Comparison of ENCODE assay signal across 32 cellular contexts in genomic region chr9:88379352-88379751, GRCh38.
"Had no signal": no experiment of that assay in that cellular context is flagged by ENCODE, and none has a peak within 500 bp of the region (broad histone marks: within the 10 kb centered on the region; RNA-seq: fewer than 3 reads in every experiment).

No MANE protein-coding gene starts in this region.

- ATAC-seq: activated CD8-positive, alpha-beta memory T cell treated with anti-CD3 and anti-CD28 coated beads, Interleukin-2, amount 10 ng/mL, durations not matched to agents 7 days and 5 days; activated naive CD4-positive, alpha-beta T cell treated with anti-CD3 and anti-CD28 coated beads, Interleukin-2, amount 50 U/mL, for 72 hours; activated naive CD8-positive, alpha-beta T cell treated with anti-CD3 and anti-CD28 coated beads, Interleukin-2, amount 50 U/mL, for 24 hours; body of pancreas; Panc1; Right ventricle myocardium inferior; T-cell had no signal

- DNase-seq: activated CD4-positive, alpha-beta T cell treated with anti-CD3 and anti-CD28 coated beads for 48 hours; activated CD4-positive, alpha-beta T cell treated with anti-CD3 and anti-CD28 coated beads, Interleukin-2, amount 50 U/mL, for 48 hours; activated CD4-positive, CD25-positive, alpha-beta regulatory T cell treated with anti-CD3 and anti-CD28 coated beads, Interleukin-2, amount 50 U/mL, for 72 hours; activated CD8-positive, alpha-beta memory T cell treated with anti-CD3 and anti-CD28 coated beads, Interleukin-2, amount 10 ng/mL, durations not matched to agents 7 days and 5 days; activated effector memory CD4-positive, alpha-beta T cell treated with anti-CD3 and anti-CD28 coated beads, Interleukin-2, amount 50 U/mL, for 16 hours; activated naive CD4-positive, alpha-beta T cell treated with Interleukin-2 at 50 U/mL for 16 hours; activated naive CD8-positive, alpha-beta T cell treated with anti-CD3 and anti-CD28 coated beads, Interleukin-2, amount 50 U/mL, for 24 hours; activated T-cell treated with anti-CD3 and anti-CD28 coated beads, Interleukin-2, amount 50 U/mL, for 24 hours; amniotic stem cell; body of pancreas; central memory CD4-positive, alpha-beta T cell; NCI-H1048; NCI-H1417; NCI-H1694; NCI-H2029; NCI-H2107; NCI-H345; NCI-H510A; NCI-H69; NK-92 treated with Interleukin-12 subunit alpha and Interleukin-12 subunit beta, amount 100 ng/mL, for 24 hours; OCI-M1; RPMI8226; T-cell; T-helper 2 cell; T1000; WERI-Rb-1 had no signal

- H3K4me3 ChIP-seq: ascending aorta, body of pancreas, SK-N-MC had no signal

- H3K36me3 ChIP-seq: ascending aorta, WERI-Rb-1 had no signal

- H3K4me1 Mint-ChIP-seq: activated CD8-positive, alpha-beta memory T cell treated with anti-CD3 and anti-CD28 coated beads, Interleukin-2, amount 10 ng/mL, durations not matched to agents 7 days and 5 days; activated naive CD8-positive, alpha-beta T cell treated with anti-CD3 and anti-CD28 coated beads, Interleukin-2, amount 50 U/mL, for 24 hours; T-cell had no signal

- H3K27ac Mint-ChIP-seq: activated CD8-positive, alpha-beta memory T cell treated with anti-CD3 and anti-CD28 coated beads, Interleukin-2, amount 10 ng/mL, durations not matched to agents 7 days and 5 days; activated naive CD4-positive, alpha-beta T cell treated with anti-CD3 and anti-CD28 coated beads, Interleukin-2, amount 50 U/mL, for 72 hours; activated naive CD8-positive, alpha-beta T cell treated with anti-CD3 and anti-CD28 coated beads, Interleukin-2, amount 50 U/mL, for 24 hours; activated T-cell treated with anti-CD3 and anti-CD28 coated beads, Interleukin-2, amount 50 U/mL, for 24 hours; T-cell had no signal

- H3K27me3 ChIP-seq: ascending aorta, body of pancreas had no signal

- H3K27ac ChIP-seq: ascending aorta, body of pancreas, SK-N-MC, WERI-Rb-1 had no signal

- FAIRE-seq: bronchial epithelial cell had no signal

- H3K4me3 Mint-ChIP-seq: activated CD8-positive, alpha-beta memory T cell treated with anti-CD3 and anti-CD28 coated beads, Interleukin-2, amount 10 ng/mL, durations not matched to agents 7 days and 5 days; activated naive CD8-positive, alpha-beta T cell treated with anti-CD3 and anti-CD28 coated beads, Interleukin-2, amount 50 U/mL, for 24 hours; activated T-cell treated with anti-CD3 and anti-CD28 coated beads, Interleukin-2, amount 50 U/mL, for 24 hours; T-cell had no signal

- H3K9me3 ChIP-seq: body of pancreas had no signal

- H3K9me3 Mint-ChIP-seq: activated naive CD4-positive, alpha-beta T cell treated with anti-CD3 and anti-CD28 coated beads, Interleukin-2, amount 50 U/mL, for 72 hours; activated naive CD8-positive, alpha-beta T cell treated with anti-CD3 and anti-CD28 coated beads, Interleukin-2, amount 50 U/mL, for 24 hours; activated T-cell treated with anti-CD3 and anti-CD28 coated beads, Interleukin-2, amount 50 U/mL, for 24 hours; T-cell had no signal

- H3K36me3 Mint-ChIP-seq: T-cell had no signal

- H3K4me1 ChIP-seq: ascending aorta, body of pancreas had no signal

- H3K27me3 Mint-ChIP-seq: activated T-cell treated with anti-CD3 and anti-CD28 coated beads, Interleukin-2, amount 50 U/mL, for 24 hours had no signal
